1 cellular context compared by ENCODE assay signal in the genomic region with DNA sequence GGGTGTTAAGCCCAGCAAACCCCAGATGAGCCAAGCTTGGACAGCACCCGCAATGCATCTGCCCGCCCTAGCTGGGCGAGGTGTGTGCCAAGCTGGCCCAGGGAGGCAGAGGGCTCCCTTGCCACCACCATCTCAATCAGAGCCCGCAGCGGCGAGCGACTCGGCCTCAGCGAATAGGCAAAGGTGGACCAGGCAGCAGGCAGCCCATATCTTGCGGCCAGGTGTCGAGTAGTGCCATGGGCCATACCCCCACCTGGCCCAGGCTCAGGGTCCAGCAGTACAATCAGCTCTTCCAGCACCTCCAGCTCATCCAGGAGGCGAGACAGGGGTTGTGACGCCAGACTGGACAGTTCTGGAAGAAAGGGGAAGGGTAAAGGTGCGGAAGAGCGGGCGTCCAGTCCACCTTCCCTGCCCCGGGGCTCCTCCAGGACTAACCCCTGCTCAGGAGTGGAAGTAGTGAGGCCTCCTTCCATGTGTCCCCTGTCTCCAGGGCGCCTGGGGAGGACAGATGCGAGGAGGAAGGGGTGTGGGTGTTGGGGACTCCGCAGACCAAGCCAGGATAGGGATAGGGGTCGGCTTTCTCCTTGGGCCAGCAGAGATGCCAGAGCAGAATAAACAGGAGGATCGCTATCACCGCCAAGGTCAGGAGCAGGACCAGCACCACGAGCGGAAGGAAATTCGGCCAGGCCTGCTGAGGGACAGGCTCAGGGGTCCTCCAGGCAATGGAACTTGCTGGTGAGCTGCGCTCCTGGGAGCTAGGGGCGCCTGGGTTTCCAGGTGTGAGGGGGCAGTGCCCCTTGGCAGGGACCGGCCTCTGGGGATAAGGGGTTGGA.
A peak's percentile ranks its signal among the peaks of the same experiment; 100 is the strongest.
TF ChIP-seq lines count a peak whose summit lies in the region.

No MANE protein-coding gene starts in this region.

TF ChIP-seq in GM12878, 131 proteins besides CTCF, POLR2A, EP300 and RAD21:
- TF ChIP-seq NR2C1 (IDR thresholded peaks at IDR 0.05): no peak
- TF ChIP-seq POLR2AphosphoS5 (IDR thresholded peaks at IDR 0.05; ENCODE audit: low read length): 0 out of 2 replicates have a peak, but pooled peaks have one; percentile 12
- TF ChIP-seq, protein P1, sequence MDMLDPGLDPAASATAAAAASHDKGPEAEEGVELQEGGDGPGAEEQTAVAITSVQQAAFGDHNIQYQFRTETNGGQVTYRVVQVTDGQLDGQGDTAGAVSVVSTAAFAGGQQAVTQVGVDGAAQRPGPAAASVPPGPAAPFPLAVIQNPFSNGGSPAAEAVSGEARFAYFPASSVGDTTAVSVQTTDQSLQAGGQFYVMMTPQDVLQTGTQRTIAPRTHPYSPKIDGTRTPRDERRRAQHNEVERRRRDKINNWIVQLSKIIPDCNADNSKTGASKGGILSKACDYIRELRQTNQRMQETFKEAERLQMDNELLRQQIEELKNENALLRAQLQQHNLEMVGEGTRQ (IDR thresholded peaks at IDR 0.05; ENCODE audit: borderline replicate concordance, low read depth, low read length): no peak
- TF ChIP-seq, protein P2, sequence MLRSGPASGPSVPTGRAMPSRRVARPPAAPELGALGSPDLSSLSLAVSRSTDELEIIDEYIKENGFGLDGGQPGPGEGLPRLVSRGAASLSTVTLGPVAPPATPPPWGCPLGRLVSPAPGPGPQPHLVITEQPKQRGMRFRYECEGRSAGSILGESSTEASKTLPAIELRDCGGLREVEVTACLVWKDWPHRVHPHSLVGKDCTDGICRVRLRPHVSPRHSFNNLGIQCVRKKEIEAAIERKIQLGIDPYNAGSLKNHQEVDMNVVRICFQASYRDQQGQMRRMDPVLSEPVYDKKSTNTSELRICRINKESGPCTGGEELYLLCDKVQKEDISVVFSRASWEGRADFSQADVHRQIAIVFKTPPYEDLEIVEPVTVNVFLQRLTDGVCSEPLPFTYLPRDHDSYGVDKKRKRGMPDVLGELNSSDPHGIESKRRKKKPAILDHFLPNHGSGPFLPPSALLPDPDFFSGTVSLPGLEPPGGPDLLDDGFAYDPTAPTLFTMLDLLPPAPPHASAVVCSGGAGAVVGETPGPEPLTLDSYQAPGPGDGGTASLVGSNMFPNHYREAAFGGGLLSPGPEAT (IDR thresholded peaks at IDR 0.05; ENCODE audit: low read depth): no peak
- TF ChIP-seq, protein P3, sequence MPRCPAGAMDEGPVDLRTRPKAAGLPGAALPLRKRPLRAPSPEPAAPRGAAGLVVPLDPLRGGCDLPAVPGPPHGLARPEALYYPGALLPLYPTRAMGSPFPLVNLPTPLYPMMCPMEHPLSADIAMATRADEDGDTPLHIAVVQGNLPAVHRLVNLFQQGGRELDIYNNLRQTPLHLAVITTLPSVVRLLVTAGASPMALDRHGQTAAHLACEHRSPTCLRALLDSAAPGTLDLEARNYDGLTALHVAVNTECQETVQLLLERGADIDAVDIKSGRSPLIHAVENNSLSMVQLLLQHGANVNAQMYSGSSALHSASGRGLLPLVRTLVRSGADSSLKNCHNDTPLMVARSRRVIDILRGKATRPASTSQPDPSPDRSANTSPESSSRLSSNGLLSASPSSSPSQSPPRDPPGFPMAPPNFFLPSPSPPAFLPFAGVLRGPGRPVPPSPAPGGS (IDR thresholded peaks at IDR 0.05; ENCODE audit: borderline replicate concordance, insufficient read depth, low read depth, low read length, poor library complexity, severe bottlenecking): peak; percentile 50
- TF ChIP-seq TAF1 (IDR thresholded peaks at IDR 0.05; ENCODE audit: borderline replicate concordance, low read depth, low read length): no peak
- TF ChIP-seq MTA3 (IDR thresholded peaks at IDR 0.05; ENCODE audit: borderline replicate concordance, low read length): 0 out of 2 replicates have a peak, but pooled peaks have one; percentile 49
- TF ChIP-seq LARP7 (IDR thresholded peaks at IDR 0.05): no peak
- TF ChIP-seq, protein P4, sequence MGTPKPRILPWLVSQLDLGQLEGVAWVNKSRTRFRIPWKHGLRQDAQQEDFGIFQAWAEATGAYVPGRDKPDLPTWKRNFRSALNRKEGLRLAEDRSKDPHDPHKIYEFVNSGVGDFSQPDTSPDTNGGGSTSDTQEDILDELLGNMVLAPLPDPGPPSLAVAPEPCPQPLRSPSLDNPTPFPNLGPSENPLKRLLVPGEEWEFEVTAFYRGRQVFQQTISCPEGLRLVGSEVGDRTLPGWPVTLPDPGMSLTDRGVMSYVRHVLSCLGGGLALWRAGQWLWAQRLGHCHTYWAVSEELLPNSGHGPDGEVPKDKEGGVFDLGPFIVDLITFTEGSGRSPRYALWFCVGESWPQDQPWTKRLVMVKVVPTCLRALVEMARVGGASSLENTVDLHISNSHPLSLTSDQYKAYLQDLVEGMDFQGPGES (IDR thresholded peaks at IDR 0.05): no peak
- TF ChIP-seq MTA2 (IDR thresholded peaks at IDR 0.05; ENCODE audit: low read depth): no peak
- TF ChIP-seq MYC (IDR thresholded peaks at IDR 0.05; ENCODE audit: insufficient read depth, insufficient read length, insufficient replicate concordance, low read length, severe bottlenecking): no peak
- TF ChIP-seq, protein P5, sequence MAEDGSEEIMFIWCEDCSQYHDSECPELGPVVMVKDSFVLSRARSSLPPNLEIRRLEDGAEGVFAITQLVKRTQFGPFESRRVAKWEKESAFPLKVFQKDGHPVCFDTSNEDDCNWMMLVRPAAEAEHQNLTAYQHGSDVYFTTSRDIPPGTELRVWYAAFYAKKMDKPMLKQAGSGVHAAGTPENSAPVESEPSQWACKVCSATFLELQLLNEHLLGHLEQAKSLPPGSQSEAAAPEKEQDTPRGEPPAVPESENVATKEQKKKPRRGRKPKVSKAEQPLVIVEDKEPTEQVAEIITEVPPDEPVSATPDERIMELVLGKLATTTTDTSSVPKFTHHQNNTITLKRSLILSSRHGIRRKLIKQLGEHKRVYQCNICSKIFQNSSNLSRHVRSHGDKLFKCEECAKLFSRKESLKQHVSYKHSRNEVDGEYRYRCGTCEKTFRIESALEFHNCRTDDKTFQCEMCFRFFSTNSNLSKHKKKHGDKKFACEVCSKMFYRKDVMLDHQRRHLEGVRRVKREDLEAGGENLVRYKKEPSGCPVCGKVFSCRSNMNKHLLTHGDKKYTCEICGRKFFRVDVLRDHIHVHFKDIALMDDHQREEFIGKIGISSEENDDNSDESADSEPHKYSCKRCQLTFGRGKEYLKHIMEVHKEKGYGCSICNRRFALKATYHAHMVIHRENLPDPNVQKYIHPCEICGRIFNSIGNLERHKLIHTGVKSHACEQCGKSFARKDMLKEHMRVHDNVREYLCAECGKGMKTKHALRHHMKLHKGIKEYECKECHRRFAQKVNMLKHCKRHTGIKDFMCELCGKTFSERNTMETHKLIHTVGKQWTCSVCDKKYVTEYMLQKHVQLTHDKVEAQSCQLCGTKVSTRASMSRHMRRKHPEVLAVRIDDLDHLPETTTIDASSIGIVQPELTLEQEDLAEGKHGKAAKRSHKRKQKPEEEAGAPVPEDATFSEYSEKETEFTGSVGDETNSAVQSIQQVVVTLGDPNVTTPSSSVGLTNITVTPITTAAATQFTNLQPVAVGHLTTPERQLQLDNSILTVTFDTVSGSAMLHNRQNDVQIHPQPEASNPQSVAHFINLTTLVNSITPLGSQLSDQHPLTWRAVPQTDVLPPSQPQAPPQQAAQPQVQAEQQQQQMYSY (CRISPR knock-in tag; IDR thresholded peaks at IDR 0.05): no peak
- no peak for TF ChIP-seq SMAD1 (IDR thresholded peaks at IDR 0.05; ENCODE audit: low read depth, partially characterized antibody)
- TF ChIP-seq ZZZ3 (IDR thresholded peaks at IDR 0.05; ENCODE audit: control insufficient read depth, insufficient read length, low read depth): no peak
- no peak for TF ChIP-seq SREBF1 (IDR thresholded peaks at IDR 0.05; ENCODE audit: low read length)
- no peak for TF ChIP-seq CBFB (IDR thresholded peaks at IDR 0.05; ENCODE audit: low read depth)
- no peak for TF ChIP-seq ETV6 (conservative IDR thresholded peaks at IDR 0.05 in 1 of 2, IDR thresholded peaks at IDR 0.05 in 1 of 2; ENCODE audit: borderline replicate concordance in 1 of 2, low read depth in 1 of 2)
- TF ChIP-seq, protein P6, sequence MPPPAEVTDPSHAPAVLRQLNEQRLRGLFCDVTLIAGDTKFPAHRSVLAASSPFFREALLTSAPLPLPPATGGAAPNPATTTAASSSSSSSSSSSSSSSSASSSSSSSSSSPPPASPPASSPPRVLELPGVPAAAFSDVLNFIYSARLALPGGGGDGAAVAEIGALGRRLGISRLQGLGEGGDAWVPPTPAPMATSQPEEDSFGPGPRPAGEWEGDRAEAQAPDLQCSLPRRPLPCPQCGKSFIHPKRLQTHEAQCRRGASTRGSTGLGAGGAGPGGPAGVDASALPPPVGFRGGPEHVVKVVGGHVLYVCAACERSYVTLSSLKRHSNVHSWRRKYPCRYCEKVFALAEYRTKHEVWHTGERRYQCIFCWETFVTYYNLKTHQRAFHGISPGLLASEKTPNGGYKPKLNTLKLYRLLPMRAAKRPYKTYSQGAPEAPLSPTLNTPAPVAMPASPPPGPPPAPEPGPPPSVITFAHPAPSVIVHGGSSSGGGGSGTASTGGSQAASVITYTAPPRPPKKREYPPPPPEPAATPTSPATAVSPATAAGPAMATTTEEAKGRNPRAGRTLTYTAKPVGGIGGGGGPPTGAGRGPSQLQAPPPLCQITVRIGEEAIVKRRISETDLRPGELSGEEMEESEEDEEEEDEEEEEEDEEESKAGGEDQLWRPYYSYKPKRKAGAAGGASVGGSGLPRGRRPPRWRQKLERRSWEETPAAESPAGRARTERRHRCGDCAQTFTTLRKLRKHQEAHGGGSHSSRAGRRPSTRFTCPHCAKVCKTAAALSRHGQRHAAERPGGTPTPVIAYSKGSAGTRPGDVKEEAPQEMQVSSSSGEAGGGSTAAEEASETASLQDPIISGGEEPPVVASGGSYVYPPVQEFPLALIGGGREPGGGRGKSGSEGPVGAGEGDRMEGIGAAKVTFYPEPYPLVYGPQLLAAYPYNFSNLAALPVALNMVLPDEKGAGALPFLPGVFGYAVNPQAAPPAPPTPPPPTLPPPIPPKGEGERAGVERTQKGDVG (CRISPR knock-in tag; IDR thresholded peaks at IDR 0.05): no peak
- TF ChIP-seq, protein P7, sequence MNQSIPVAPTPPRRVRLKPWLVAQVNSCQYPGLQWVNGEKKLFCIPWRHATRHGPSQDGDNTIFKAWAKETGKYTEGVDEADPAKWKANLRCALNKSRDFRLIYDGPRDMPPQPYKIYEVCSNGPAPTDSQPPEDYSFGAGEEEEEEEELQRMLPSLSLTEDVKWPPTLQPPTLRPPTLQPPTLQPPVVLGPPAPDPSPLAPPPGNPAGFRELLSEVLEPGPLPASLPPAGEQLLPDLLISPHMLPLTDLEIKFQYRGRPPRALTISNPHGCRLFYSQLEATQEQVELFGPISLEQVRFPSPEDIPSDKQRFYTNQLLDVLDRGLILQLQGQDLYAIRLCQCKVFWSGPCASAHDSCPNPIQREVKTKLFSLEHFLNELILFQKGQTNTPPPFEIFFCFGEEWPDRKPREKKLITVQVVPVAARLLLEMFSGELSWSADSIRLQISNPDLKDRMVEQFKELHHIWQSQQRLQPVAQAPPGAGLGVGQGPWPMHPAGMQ (IDR thresholded peaks at IDR 0.05; ENCODE audit: borderline replicate concordance): no peak
- no peak for TF ChIP-seq CEBPB (IDR thresholded peaks at IDR 0.05; ENCODE audit: borderline replicate concordance in 1 of 2, low read depth in 2 of 2, low read length in 2 of 2)
- no peak for TF ChIP-seq TCF3 (IDR thresholded peaks at IDR 0.05; ENCODE audit: borderline replicate concordance, insufficient read depth, low read depth, low read length)
TF ChIP-seq in GM12878: peak in this region for 3.
